In genomic region chr2:233775414-233775813, GRCh38 we compare ENCODE assay signal across 21 cellular contexts. TPM values are rescaled to one million over a fixed set of nuclear protein-coding genes. Genes with fewer than 3 reads are reported as not detected.
"Had no signal": no experiment of that assay in that cellular context is flagged by ENCODE, and none has a peak within 500 bp of the region (broad histone marks: within the 10 kb centered on the region; RNA-seq: fewer than 3 reads in every experiment).

No MANE protein-coding gene starts in this region.

- H3K4me1 ChIP-seq: SJCRH30 had no signal

- DNase-seq: Karpas-422, KG1, MG63, NCI-H1092 treated with DMSO at 0.1 percent for 48 hours, NCI-H1436, NCI-H187, NCI-H2029, NCI-H2081 treated with DMSO at 0.1 percent for 48 hours, NCI-H2171, NCI-H226, NCI-H446, NCI-H510A, NCI-H524 treated with DMSO at 0.1 percent for 48 hours, NCI-H69, NCI-H774, SHP77 treated with DMSO at 0.1 percent for 48 hours, SJCRH30 had no signal

- H3K4me3 ChIP-seq: MG63, SJCRH30, SK-N-MC had no signal

- FAIRE-seq: HTR-8/SVneo had no signal

- H3K27ac ChIP-seq: RWPE1, SJCRH30, SK-N-MC had no signal

- H3K9me3 ChIP-seq: SJCRH30 had no signal

- H3K27me3 ChIP-seq: MG63 had no signal

- H3K36me3 ChIP-seq: MG63, SJCRH30 had no signal

- ATAC-seq: Panc1 had no signal

RNA-seq across cellular contexts. Expression of gene MROH2A, which starts 2.7 kb away (rescaled TPM):
- total RNA-seq: SJCRH30 had no signal

RNA-seq across cellular contexts. Expression of gene UGT1A1, which starts 15.3 kb away (rescaled TPM):
- total RNA-seq: SJCRH30 had no signal

RNA-seq across cellular contexts. Expression of gene UGT1A3, which starts 46.6 kb away (rescaled TPM):
- total RNA-seq: SJCRH30 had no signal

RNA-seq across cellular contexts. Expression of gene UGT1A4, which starts 56.9 kb away (rescaled TPM):
- total RNA-seq: SJCRH30 had no signal
